Comparison of ENCODE assay signal across 8 cellular contexts in the genomic region with DNA sequence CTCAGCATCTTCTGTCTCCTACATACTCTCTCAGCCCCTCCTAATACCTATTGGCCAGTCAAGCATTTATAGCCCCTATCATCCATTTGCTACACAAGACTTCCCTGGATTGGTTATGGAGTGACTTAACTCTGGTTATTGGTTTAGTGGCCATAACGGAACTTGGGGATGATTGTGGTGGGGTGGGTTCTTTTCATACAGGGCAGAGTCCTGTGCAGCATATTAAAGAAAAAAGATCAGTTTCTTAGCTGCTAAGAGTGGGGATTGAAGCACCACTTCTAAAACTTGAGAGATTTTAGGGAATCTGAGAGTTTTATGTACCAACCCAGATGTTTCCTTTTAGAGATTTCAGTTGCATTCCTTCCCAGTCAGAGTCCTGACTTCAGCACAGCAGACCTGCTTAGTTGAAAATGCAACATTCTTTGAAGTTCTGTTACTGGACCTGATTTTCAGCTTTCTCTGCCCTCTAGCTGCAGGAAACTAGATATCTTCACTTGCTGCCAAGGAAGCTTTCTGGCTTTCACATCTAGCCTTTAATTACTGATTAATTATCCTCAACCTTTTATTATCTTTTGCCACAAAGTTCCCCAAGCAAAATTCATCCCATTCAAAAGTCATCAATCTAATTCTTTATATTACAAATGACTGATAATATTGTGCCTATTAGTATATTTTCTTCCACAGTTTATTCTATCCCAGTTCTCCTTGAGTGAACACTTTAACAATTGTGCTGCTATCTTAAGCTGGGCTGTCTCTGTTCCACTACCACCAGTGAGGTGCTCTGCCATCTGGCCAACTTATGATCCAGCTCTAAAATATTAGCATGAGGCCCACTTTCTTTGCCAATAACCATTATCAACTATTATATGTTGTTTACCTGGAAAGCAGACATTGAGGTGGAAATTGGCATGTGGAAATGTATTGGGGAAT.
A peak's percentile ranks its signal among the peaks of the same experiment; 100 is the strongest.
DNase-seq lines count a peak whose midpoint lies in the region; ATAC-seq and TF ChIP-seq lines count a peak whose summit lies in the region.

No MANE protein-coding gene starts in this region.

- H3K9me3 ChIP-seq in ascending aorta (peaks cover 0 to 3% of the 10 kb centered on the region in 2 donors), right lobe of liver (no peaks in the 10 kb centered on the region)

- H3K4me1 ChIP-seq in ascending aorta, result no peaks in the 10 kb centered on the region
- no peaks in the 10 kb centered on the region for H3K4me1 ChIP-seq in right lobe of liver

- no peak overlapping the region for H3K4me3 Mint-ChIP-seq in activated T-cell treated with anti-CD3 and anti-CD28 coated beads, Interleukin-2, amount 50 U/mL, for 72 hours
- no peak overlapping the region for H3K4me3 Mint-ChIP-seq in activated CD8-positive, alpha-beta T cell treated with anti-CD3 and anti-CD28 coated beads, Interleukin-2, amount 10 ng/mL, durations not matched to agents 7 days and 5 days

- no peaks in the 10 kb centered on the region for H3K4me1 Mint-ChIP-seq in activated T-cell treated with anti-CD3 and anti-CD28 coated beads, Interleukin-2, amount 50 U/mL, for 72 hours (ENCODE audit: low read depth)
- H3K4me1 Mint-ChIP-seq in activated CD8-positive, alpha-beta T cell treated with anti-CD3 and anti-CD28 coated beads, Interleukin-2, amount 10 ng/mL, durations not matched to agents 7 days and 5 days (ENCODE audit: low read depth), result no peaks in the 10 kb centered on the region

- H3K27ac ChIP-seq in ascending aorta (peak overlapping the region; percentile 32 to 39), right lobe of liver (no peak overlapping the region)

- no peak for TF ChIP-seq POLR2A in right lobe of liver (IDR thresholded peaks at IDR 0.05)

- DNase-seq in EH (ENCODE audit: low read depth), result peak; percentile 56
- no peak for DNase-seq in ascending aorta (ENCODE audit: low spot score in 2 of 2)
- DNase-seq in right lobe of liver, result no peak
- DNase-seq in activated T-cell treated with anti-CD3 and anti-CD28 coated beads, Interleukin-2, amount 50 U/mL, for 72 hours, result no peak
- DNase-seq in stimulated activated naive CD4-positive, alpha-beta T cell (lab: John Stamatoyannopoulos, UW), result no peak
- no peak for DNase-seq in activated CD8-positive, alpha-beta T cell treated with anti-CD3 and anti-CD28 coated beads, Interleukin-2, amount 10 ng/mL, durations not matched to agents 7 days and 5 days

- no peaks in the 10 kb centered on the region for H3K36me3 Mint-ChIP-seq in activated T-cell treated with anti-CD3 and anti-CD28 coated beads, Interleukin-2, amount 50 U/mL, for 72 hours (ENCODE audit: insufficient read depth in 2 of 2)
- no peaks in the 10 kb centered on the region for H3K36me3 Mint-ChIP-seq in activated CD8-positive, alpha-beta T cell treated with anti-CD3 and anti-CD28 coated beads, Interleukin-2, amount 10 ng/mL, durations not matched to agents 7 days and 5 days (ENCODE audit: low read depth)

- no peaks in the 10 kb centered on the region for H3K27me3 ChIP-seq in ascending aorta
- no peaks in the 10 kb centered on the region for H3K27me3 ChIP-seq in right lobe of liver

- no peak overlapping the region for H3K27ac Mint-ChIP-seq in activated T-cell treated with anti-CD3 and anti-CD28 coated beads, Interleukin-2, amount 50 U/mL, for 72 hours
- no peak overlapping the region for H3K27ac Mint-ChIP-seq in activated CD8-positive, alpha-beta T cell treated with anti-CD3 and anti-CD28 coated beads, Interleukin-2, amount 10 ng/mL, durations not matched to agents 7 days and 5 days

- POLR2A ChIA-PET in activated CD8-positive, alpha-beta T cell treated with anti-CD3 and anti-CD28 coated beads, Interleukin-2, amount 10 ng/mL, durations not matched to agents 7 days and 5 days (lab: Charles Lee), result no interaction called here

- H3K4me3 ChIP-seq in ascending aorta (no peak overlapping the region), right lobe of liver (no peak overlapping the region)

- H3K36me3 ChIP-seq in ascending aorta (no peaks in the 10 kb centered on the region), right lobe of liver (no peaks in the 10 kb centered on the region)

- H3K27me3 Mint-ChIP-seq in activated T-cell treated with anti-CD3 and anti-CD28 coated beads, Interleukin-2, amount 50 U/mL, for 72 hours (ENCODE audit: low read depth), result no peaks in the 10 kb centered on the region
- no peaks in the 10 kb centered on the region for H3K27me3 Mint-ChIP-seq in activated CD8-positive, alpha-beta T cell treated with anti-CD3 and anti-CD28 coated beads, Interleukin-2, amount 10 ng/mL, durations not matched to agents 7 days and 5 days (ENCODE audit: low read depth)

- peak in 2 of 3 experiments; percentile 25 to 30 for TF ChIP-seq CTCF in ascending aorta (IDR thresholded peaks at IDR 0.05)
- TF ChIP-seq CTCF in right lobe of liver (IDR thresholded peaks at IDR 0.05), result peak in 3 of 4 donors; percentile 10 to 32 (median 18)

- ATAC-seq in HG03025 (IDR thresholded peaks at IDR 0.05; ENCODE audit: low FRiP score, unreplicated experiment) (peak; percentile 76), right lobe of liver (peak in 1 of 4 donors; percentile 48), HG03135 (IDR thresholded peaks at IDR 0.05; ENCODE audit: unreplicated experiment) (no peak)
- ATAC-seq in activated T-cell treated with anti-CD3 and anti-CD28 coated beads, Interleukin-2, amount 50 U/mL, for 72 hours (replicated peaks in 1 of 2), result no peak
- no peak for ATAC-seq in activated CD8-positive, alpha-beta T cell treated with anti-CD3 and anti-CD28 coated beads, Interleukin-2, amount 10 ng/mL, durations not matched to agents 7 days and 5 days

- intact Hi-C loops in ascending aorta (cut with DNase I), result no loop called here
- intact Hi-C loops in right lobe of liver (cut with DNase I), result no loop called here

- CTCF ChIA-PET in activated CD8-positive, alpha-beta T cell treated with anti-CD3 and anti-CD28 coated beads, Interleukin-2, amount 10 ng/mL, durations not matched to agents 7 days and 5 days (lab: Charles Lee), result no interaction called here

- 25% methylated on average over 1 of the region's 1 CpG for WGBS in right lobe of liver (ENCODE audit: insufficient coverage, low coverage, low lambda C conversion rate, missing lambda C conversion rate)

- H3K9me3 Mint-ChIP-seq in activated T-cell treated with anti-CD3 and anti-CD28 coated beads, Interleukin-2, amount 50 U/mL, for 72 hours, result peaks cover 3% of the 10 kb centered on the region in 2 donors
- H3K9me3 Mint-ChIP-seq in activated CD8-positive, alpha-beta T cell treated with anti-CD3 and anti-CD28 coated beads, Interleukin-2, amount 10 ng/mL, durations not matched to agents 7 days and 5 days (ENCODE audit: insufficient read depth), result no peaks in the 10 kb centered on the region

Comparison
In these comparisons a context has a peak if more than half of its experiments do, and no peak if none do; other contexts are left out.
1. H3K27ac ChIP-seq: peak in ascending aorta (2 of 2); none in right lobe of liver (0 of 3).